31 cellular contexts compared by ENCODE assay signal in genomic region chr15:98358971-98359370, GRCh38.
"Had no signal": no experiment of that assay in that cellular context is flagged by ENCODE, and none has a peak within 500 bp of the region (broad histone marks: within the 10 kb centered on the region; RNA-seq: fewer than 3 reads in every experiment).

No MANE protein-coding gene starts in this region.

- H3K4me3 ChIP-seq: coronary artery, dorsolateral prefrontal cortex, esophagus muscularis mucosa, gastrocnemius medialis had no signal

- DNase-seq: activated CD4-positive, alpha-beta memory T cell treated with anti-CD3 and anti-CD28 coated beads, Interleukin-2, amount 10 ng/mL, durations not matched to agents 7 days and 5 days; activated CD4-positive, alpha-beta T cell treated with anti-CD3 and anti-CD28 coated beads for 36 hours; activated CD4-positive, alpha-beta T cell treated with anti-CD3 and anti-CD28 coated beads, Interleukin-2, amount 10 ng/mL, durations not matched to agents 24 days and 14 days; activated CD4-positive, CD25-positive, alpha-beta regulatory T cell; activated CD4-positive, CD25-positive, alpha-beta regulatory T cell treated with anti-CD3 and anti-CD28 coated beads, Interleukin-2, amount 50 U/mL, for 72 hours; activated CD8-positive, alpha-beta memory T cell treated with anti-CD3 and anti-CD28 coated beads, Interleukin-2, amount 50 U/mL, for 48 hours; activated effector memory CD4-positive, alpha-beta T cell treated with Interleukin-2 at 50 U/mL for 16 hours; activated gamma-delta T cell treated with Interleukin-2 at 50 U/mL for 16 hours; activated naive CD4-positive, alpha-beta T cell treated with anti-CD3 and anti-CD28 coated beads, Interleukin-2, amount 50 U/mL, for 16 hours; activated naive CD4-positive, alpha-beta T cell treated with Interleukin-2 at 50 U/mL for 16 hours; activated T-cell treated with anti-CD3 and anti-CD28 coated beads for 4 hours; activated T-cell treated with anti-CD3 and anti-CD28 coated beads, Interleukin-2, amount 50 U/mL, for 4 hours; amniotic stem cell; anterior cingulate cortex; brain microvascular endothelial cell; dorsolateral prefrontal cortex; effector memory CD4-positive, alpha-beta T cell; endodermal cell; foreskin keratinocyte; gastrocnemius medialis; glutamatergic neuron; T-helper 1 cell; T-helper 17 cell; T1000 had no signal

- H3K36me3 Mint-ChIP-seq: activated naive CD8-positive, alpha-beta T cell had no signal

- H3K27me3 ChIP-seq: brain microvascular endothelial cell, dorsolateral prefrontal cortex, esophagus muscularis mucosa, foreskin keratinocyte, gastrocnemius medialis had no signal

- H3K27me3 Mint-ChIP-seq: activated CD4-positive, alpha-beta memory T cell treated with anti-CD3 and anti-CD28 coated beads, Interleukin-2, amount 10 ng/mL, durations not matched to agents 7 days and 5 days; activated CD4-positive, alpha-beta T cell treated with anti-CD3 and anti-CD28 coated beads for 36 hours; activated CD4-positive, alpha-beta T cell treated with anti-CD3 and anti-CD28 coated beads, Interleukin-2, amount 10 ng/mL, durations not matched to agents 24 days and 14 days; central memory CD8-positive, alpha-beta T cell; dendritic cell treated with granulocyte-macrophage colony-stimulating factor and Interleukin-4, amounts not matched to agents 40 ng/mL and 50 ng/mL, for 4 days had no signal

- H3K27ac Mint-ChIP-seq: activated CD4-positive, alpha-beta memory T cell treated with anti-CD3 and anti-CD28 coated beads, Interleukin-2, amount 10 ng/mL, durations not matched to agents 7 days and 5 days; activated CD4-positive, alpha-beta T cell treated with anti-CD3 and anti-CD28 coated beads for 36 hours; activated CD4-positive, alpha-beta T cell treated with anti-CD3 and anti-CD28 coated beads, Interleukin-2, amount 10 ng/mL, durations not matched to agents 24 days and 14 days; activated naive CD8-positive, alpha-beta T cell; activated T-helper 17 cell treated with anti-CD3 and anti-CD28 coated beads, Interleukin-2, amount 50 U/mL, for 72 hours; dendritic cell treated with granulocyte-macrophage colony-stimulating factor and Interleukin-4, amounts not matched to agents 40 ng/mL and 50 ng/mL, for 4 days; endodermal cell; T-helper 17 cell; T-helper 2 cell treated with Interferon-gamma antibody and Interleukin-4, amounts not matched to agents 5 μg/mL and 100 μg/mL, for 36 hours had no signal

- H3K36me3 ChIP-seq: brain microvascular endothelial cell, esophagus muscularis mucosa, gastrocnemius medialis had no signal

- H3K4me1 Mint-ChIP-seq: activated CD4-positive, alpha-beta memory T cell treated with anti-CD3 and anti-CD28 coated beads, Interleukin-2, amount 10 ng/mL, durations not matched to agents 7 days and 5 days; activated CD4-positive, alpha-beta T cell treated with anti-CD3 and anti-CD28 coated beads for 36 hours; activated CD4-positive, alpha-beta T cell treated with anti-CD3 and anti-CD28 coated beads, Interleukin-2, amount 10 ng/mL, durations not matched to agents 24 days and 14 days; activated T-helper 17 cell treated with anti-CD3 and anti-CD28 coated beads, Interleukin-2, amount 50 U/mL, for 72 hours; central memory CD8-positive, alpha-beta T cell; endodermal cell; T-helper 17 cell had no signal

- H3K4me1 ChIP-seq: esophagus muscularis mucosa, foreskin keratinocyte, gastrocnemius medialis had no signal

- H3K27ac ChIP-seq: brain microvascular endothelial cell, coronary artery, dorsolateral prefrontal cortex, esophagus muscularis mucosa, foreskin keratinocyte, gastrocnemius medialis had no signal

- H3K9me3 ChIP-seq: gastrocnemius medialis had no signal

- ATAC-seq: activated CD4-positive, alpha-beta T cell treated with anti-CD3 and anti-CD28 coated beads for 36 hours; activated T-cell treated with anti-CD3 and anti-CD28 coated beads, Interleukin-2, amount 50 U/mL, for 4 hours; activated T-helper 17 cell treated with anti-CD3 and anti-CD28 coated beads, Interleukin-2, amount 50 U/mL, for 72 hours; foreskin keratinocyte; gastrocnemius medialis; T-helper 17 cell had no signal

- H3K4me3 Mint-ChIP-seq: activated CD4-positive, alpha-beta memory T cell treated with anti-CD3 and anti-CD28 coated beads, Interleukin-2, amount 10 ng/mL, durations not matched to agents 7 days and 5 days; activated CD4-positive, alpha-beta T cell treated with anti-CD3 and anti-CD28 coated beads for 36 hours; activated CD4-positive, alpha-beta T cell treated with anti-CD3 and anti-CD28 coated beads, Interleukin-2, amount 10 ng/mL, durations not matched to agents 24 days and 14 days; activated naive CD8-positive, alpha-beta T cell; activated T-cell treated with anti-CD3 and anti-CD28 coated beads, Interleukin-2, amount 50 U/mL, for 4 hours; activated T-helper 17 cell treated with anti-CD3 and anti-CD28 coated beads, Interleukin-2, amount 50 U/mL, for 72 hours; central memory CD8-positive, alpha-beta T cell; dendritic cell treated with granulocyte-macrophage colony-stimulating factor and Interleukin-4, amounts not matched to agents 40 ng/mL and 50 ng/mL, for 4 days; endodermal cell; T-helper 17 cell; T-helper 2 cell treated with Interferon-gamma antibody and Interleukin-4, amounts not matched to agents 5 μg/mL and 100 μg/mL, for 36 hours had no signal

- H3K9me3 Mint-ChIP-seq: endodermal cell; T-helper 2 cell treated with Interferon-gamma antibody and Interleukin-4, amounts not matched to agents 5 μg/mL and 100 μg/mL, for 36 hours had no signal
